Comparison of ENCODE assay signal across 1 cellular context in the genomic region with DNA sequence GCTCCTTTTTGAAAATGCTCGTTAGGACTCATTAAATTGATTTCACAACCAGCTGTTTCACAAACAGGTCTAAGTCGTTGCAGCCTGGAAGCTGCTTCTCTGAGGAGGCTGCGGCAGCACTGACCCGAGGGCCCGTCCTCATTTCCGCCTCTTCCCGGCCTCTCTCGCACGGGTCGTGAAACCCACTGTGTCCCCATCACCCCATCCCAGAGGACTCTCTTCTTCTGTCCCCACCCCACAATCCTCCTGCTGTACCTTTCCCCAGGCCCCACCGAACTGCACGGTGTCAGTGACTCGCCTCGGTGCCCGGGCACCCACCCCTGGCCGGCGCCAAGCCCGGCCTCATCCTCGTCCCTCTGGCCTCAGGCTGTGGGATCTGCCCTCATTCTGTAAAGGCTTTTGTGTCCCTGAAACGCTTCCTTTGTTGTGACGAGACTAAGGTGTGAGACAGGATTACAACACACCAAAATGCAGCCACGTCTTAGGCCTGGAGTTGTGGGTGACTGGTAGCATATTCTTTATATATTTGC.
TF ChIP-seq lines count a peak whose summit lies in the region.

No MANE protein-coding gene starts in this region.

TF ChIP-seq in HepG2, 621 proteins besides CTCF, POLR2A, EP300 and RAD21 (continued from another document):
- TF ChIP-seq HMGXB3 (CRISPR knock-in tag; IDR thresholded peaks at IDR 0.05; ENCODE audit: borderline replicate concordance) (no peak), ZNF263 (CRISPR knock-in tag; IDR thresholded peaks at IDR 0.05) (no peak), DNMT1 (CRISPR knock-in tag; IDR thresholded peaks at IDR 0.05) (no peak), ZBTB44 (CRISPR knock-in tag; IDR thresholded peaks at IDR 0.05) (no peak), MYNN (CRISPR knock-in tag; IDR thresholded peaks at IDR 0.05; ENCODE audit: low read depth) (no peak), ZNF609 (CRISPR knock-in tag; IDR thresholded peaks at IDR 0.05; ENCODE audit: borderline replicate concordance) (no peak), GMEB2 (CRISPR knock-in tag; IDR thresholded peaks at IDR 0.05; ENCODE audit: low read depth) (no peak), FOXJ3 (CRISPR knock-in tag; IDR thresholded peaks at IDR 0.05; ENCODE audit: borderline replicate concordance) (no peak), ZNF512 (CRISPR knock-in tag; IDR thresholded peaks at IDR 0.05) (no peak), RFX1 (IDR thresholded peaks at IDR 0.05) (no peak)
